In the genomic region with DNA sequence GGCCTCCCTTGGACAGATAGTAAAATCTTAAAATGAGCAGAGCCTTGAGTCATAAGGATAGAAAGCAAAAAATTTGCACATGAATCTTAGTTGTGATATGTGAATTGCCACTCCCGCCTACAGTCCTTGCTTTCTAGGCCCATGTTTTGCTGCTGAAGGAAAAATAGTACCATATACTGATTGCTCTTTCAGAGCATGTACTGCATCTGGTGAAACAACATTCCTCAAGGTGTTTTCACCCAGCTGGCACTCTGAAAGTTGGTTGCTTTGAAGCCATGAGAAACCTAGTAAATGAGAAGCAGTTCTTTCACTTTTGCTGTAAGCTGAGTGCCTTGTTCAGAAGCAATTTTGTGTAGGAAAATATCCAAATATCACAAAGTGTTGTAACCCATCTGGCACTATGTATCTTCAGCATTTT, we compare ENCODE assay signal across 9 cellular contexts. TPM values are rescaled to one million over a fixed set of nuclear protein-coding genes. Genes with fewer than 3 reads are reported as not detected.
DNase-seq lines count a peak whose midpoint lies in the region; ATAC-seq, FAIRE-seq and TF ChIP-seq lines count a peak whose summit lies in the region.
"Had no signal": no experiment of that assay in that cellular context is flagged by ENCODE, and none has a peak within 500 bp of the region (broad histone marks: within the 10 kb centered on the region; RNA-seq: fewer than 3 reads in every experiment).

No MANE protein-coding gene starts in this region.

- H3K27ac Mint-ChIP-seq in astrocyte (ENCODE audit: unreplicated experiment), result no peak overlapping the region

- peaks cover 8% of the 10 kb centered on the region for H3K4me1 Mint-ChIP-seq in astrocyte (ENCODE audit: low read depth, unreplicated experiment)

- intact Hi-C loops in upper lobe of right lung (cut with DNase I), result loop anchor here (10.0 kb wide), 1 partner anchor 45 kb away; no protein-coding TSS in a partner anchor

- ATAC-seq in HG03060 (IDR thresholded peaks at IDR 0.05; ENCODE audit: low read depth, unreplicated experiment), result peak; percentile 50
- peak; percentile 65 for ATAC-seq in upper lobe of right lung

- no peaks in the 10 kb centered on the region for H3K9me3 Mint-ChIP-seq in astrocyte (ENCODE audit: unreplicated experiment)

- H3K36me3 ChIP-seq in astrocyte (ENCODE audit: insufficient read depth, low read length), result peaks cover 3% of the 10 kb centered on the region
- peaks cover 56% of the 10 kb centered on the region for H3K36me3 ChIP-seq in upper lobe of right lung

- peaks cover 42% of the 10 kb centered on the region for H3K79me2 ChIP-seq in astrocyte (ENCODE audit: insufficient read depth, low read length)

- H3K27me3 ChIP-seq in astrocyte (ENCODE audit: insufficient read depth, low read length) (no peaks in the 10 kb centered on the region), upper lobe of right lung (no peaks in the 10 kb centered on the region)

- H3K9me3 ChIP-seq in astrocyte (ENCODE audit: insufficient read depth, low read depth, low read length) (no peaks in the 10 kb centered on the region), upper lobe of right lung (no peaks in the 10 kb centered on the region)

- H3K27ac ChIP-seq in astrocyte (ENCODE audit: low read depth, low read length), result no peak overlapping the region
- H3K27ac ChIP-seq in upper lobe of right lung, result no peak overlapping the region

- H4K20me1 ChIP-seq in astrocyte (ENCODE audit: insufficient read depth, low read length), result peaks cover 12% of the 10 kb centered on the region

- peaks cover 3% of the 10 kb centered on the region for H3K36me3 Mint-ChIP-seq in astrocyte (ENCODE audit: low read depth, unreplicated experiment)

- peaks cover 4% of the 10 kb centered on the region for H3K4me1 ChIP-seq in astrocyte (ENCODE audit: insufficient read depth, low read length)
- peaks cover 19% of the 10 kb centered on the region for H3K4me1 ChIP-seq in upper lobe of right lung

- no peak overlapping the region for H3K4me2 ChIP-seq in astrocyte (ENCODE audit: low read length)

- H3K9ac ChIP-seq in astrocyte (ENCODE audit: low read length), result no peak overlapping the region

- H3K4me3 Mint-ChIP-seq in astrocyte (ENCODE audit: unreplicated experiment), result no peak overlapping the region

- no peak for TF ChIP-seq CTCF in astrocyte (IDR thresholded peaks at IDR 0.05; ENCODE audit: insufficient read depth, low read depth, low read length)
- TF ChIP-seq CTCF in upper lobe of right lung (IDR thresholded peaks at IDR 0.05), result no peak

- no peak overlapping the region for H2AFZ ChIP-seq in astrocyte (ENCODE audit: low read depth, low read length)

- DNase-seq in stimulated activated CD4-positive, alpha-beta T cell treated with anti-CD3 and anti-CD28 coated beads, Interleukin-15, amount 100 ng/mL, for 24 hours, result peak; percentile 27
- no peak for DNase-seq in stimulated activated CD4-positive, alpha-beta T cell treated with anti-CD3 and anti-CD28 coated beads, Interleukin-2, amount 100 ng/mL, for 48 hours
- DNase-seq in astrocyte (ENCODE audit: low read depth), result peak; percentile 26
- no peak for DNase-seq in upper lobe of right lung
- no peak for DNase-seq in DMS53 (lab: John Stamatoyannopoulos, UW)
- no peak for DNase-seq in effector CD8-positive, alpha-beta T cell (lab: John Stamatoyannopoulos, UW)
- no peak for DNase-seq in activated effector memory CD4-positive, alpha-beta T cell treated with anti-CD3 and anti-CD28 coated beads, Interleukin-2, amount 50 U/mL, for 16 hours
- DNase-seq: midbrain had no signal

- no peaks in the 10 kb centered on the region for H3K27me3 Mint-ChIP-seq in astrocyte (ENCODE audit: low read depth, unreplicated experiment)

- FAIRE-seq in astrocyte (lab: Jason Lieb, UNC), result no peak

- H3K4me3 ChIP-seq in astrocyte (ENCODE audit: insufficient read depth, low read depth, low read length), result no peak overlapping the region
- H3K4me3 ChIP-seq in upper lobe of right lung, result no peak overlapping the region

RNA-seq across cellular contexts. Expression of gene CDC37L1, which starts 10.3 kb away (rescaled TPM):
- total RNA-seq in astrocyte, result 16.1 and 16.6 TPM in 2 replicates
- total RNA-seq in upper lobe of right lung, result 23.6 TPM

RNA-seq across cellular contexts. Expression of gene SPATA6L, which starts 23.4 kb away (rescaled TPM):
- total RNA-seq in astrocyte, result 2.8 and 3.6 TPM in 2 replicates
- total RNA-seq in upper lobe of right lung, result 12.6 TPM

RNA-seq across cellular contexts. Expression of gene PLPP6, which starts 27.6 kb away (rescaled TPM):
- total RNA-seq in astrocyte (7.3 and 7.5 TPM in 2 replicates), upper lobe of right lung (5.5 TPM)

RNA-seq across cellular contexts. Expression of gene AK3, which starts 51.3 kb away (rescaled TPM):
- total RNA-seq in astrocyte (41.4 and 45.1 TPM in 2 replicates), upper lobe of right lung (44.2 TPM)

Comparison
In these comparisons a context has a peak if more than half of its experiments do, and no peak if none do; other contexts are left out.
1. DNase-seq: peak in stimulated activated CD4-positive, alpha-beta T cell treated with anti-CD3 and anti-CD28 coated beads, Interleukin-15, amount 100 ng/mL, for 24 hours (single experiment) and astrocyte (single experiment); none in stimulated activated CD4-positive, alpha-beta T cell treated with anti-CD3 and anti-CD28 coated beads, Interleukin-2, amount 100 ng/mL, for 48 hours (0 of 2), upper lobe of right lung (single experiment), DMS53 (single experiment), effector CD8-positive, alpha-beta T cell (single experiment) and activated effector memory CD4-positive, alpha-beta T cell treated with anti-CD3 and anti-CD28 coated beads, Interleukin-2, amount 50 U/mL, for 16 hours (single experiment).